In the genomic region with DNA sequence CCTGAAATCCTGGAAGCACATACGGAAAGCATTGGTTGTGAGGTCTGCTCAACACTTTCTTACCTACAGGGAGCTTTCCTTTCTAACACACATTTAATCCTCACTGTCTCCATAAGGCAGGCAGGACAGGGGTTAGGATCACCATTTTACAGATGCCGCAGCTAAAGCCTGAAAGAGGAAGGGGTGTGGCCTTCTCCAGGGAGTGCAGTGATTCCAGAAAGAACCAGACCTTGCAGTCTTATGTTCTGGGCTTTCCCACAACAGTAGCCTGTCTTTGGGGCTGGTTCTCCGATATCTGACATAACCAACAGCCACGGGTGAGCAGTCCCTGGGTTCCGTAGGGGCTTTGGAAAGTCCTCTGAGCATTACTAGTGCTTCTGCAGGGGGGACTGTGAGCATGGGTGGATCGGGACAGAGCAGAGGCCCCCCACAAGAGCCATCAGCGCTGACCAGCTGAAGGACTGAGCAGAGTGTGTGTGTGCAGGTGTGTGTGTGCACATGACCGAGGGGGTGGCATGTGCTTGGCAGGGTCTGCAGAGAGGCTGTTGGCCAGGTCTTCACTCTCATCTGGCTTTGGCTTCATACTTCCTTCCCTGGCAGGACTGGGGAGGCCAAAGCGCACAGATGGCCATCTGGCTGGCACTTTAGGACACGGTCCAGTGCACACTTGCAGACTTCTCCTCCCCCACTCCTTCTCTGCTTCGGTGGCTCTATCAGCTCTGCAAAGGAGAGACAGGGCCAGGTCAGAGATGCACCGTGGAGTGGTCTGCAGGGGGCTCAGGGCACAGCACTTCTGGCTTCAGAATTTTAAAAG, we compare ENCODE assay signal across 15 cellular contexts.
A peak's percentile ranks its signal among the peaks of the same experiment; 100 is the strongest.
DNase-seq lines count a peak whose midpoint lies in the region; ATAC-seq and TF ChIP-seq lines count a peak whose summit lies in the region.
"Had no signal": no experiment of that assay in that cellular context is flagged by ENCODE, and none has a peak within 500 bp of the region (broad histone marks: within the 10 kb centered on the region; RNA-seq: fewer than 3 reads in every experiment).

No MANE protein-coding gene starts in this region.

- H3K36me3 ChIP-seq in Panc1 (ENCODE audit: control insufficient read depth, insufficient read depth, low read length) (no peaks in the 10 kb centered on the region), left ventricle myocardium inferior (no peaks in the 10 kb centered on the region), subcutaneous abdominal adipose tissue (ENCODE audit: control insufficient read depth in 5 of 5, insufficient read depth in 5 of 5, low read length in 5 of 5) (no peaks in the 10 kb centered on the region)
- H3K36me3 ChIP-seq: esophagus squamous epithelium had no signal

- in situ Hi-C loops in Panc1 (cut with HindIII; ENCODE audit: low pct_unique_long_range_greater_than_20kb, low sequenced_read_pairs), result no loop called here

- intact Hi-C loops in Panc1 (cut with micrococcal nuclease; ENCODE audit: unreplicated experiment) (loop anchor here (10.0 kb wide), 1 partner anchor 761 kb away; no protein-coding TSS in a partner anchor), left ventricle myocardium inferior (cut with micrococcal nuclease) (no loop called here)

- CTCF ChIA-PET in Panc1 (lab: Charles Lee), result no interaction called here

- peaks cover 12% of the 10 kb centered on the region for H3K27me3 ChIP-seq in Panc1 (ENCODE audit: control insufficient read depth, insufficient read depth, low read length)
- no peaks in the 10 kb centered on the region for H3K27me3 ChIP-seq in left ventricle myocardium inferior (ENCODE audit: low read depth)
- H3K27me3 ChIP-seq in subcutaneous abdominal adipose tissue (ENCODE audit: control insufficient read depth in 5 of 5, insufficient read depth in 4 of 5, low read length in 5 of 5), result peaks cover 0 to 7% (median 0%) of the 10 kb centered on the region in 5 donors

- 0 out of 2 replicates have a peak, but pooled peaks have one; percentile 20 for ATAC-seq in Panc1
- no peak for ATAC-seq in GM21786 (IDR thresholded peaks at IDR 0.05; ENCODE audit: unreplicated experiment)
- ATAC-seq: naive thymus-derived CD4-positive, alpha-beta T cell; stimulated activated naive CD8-positive, alpha-beta T cell treated with anti-CD3 and anti-CD28 coated beads, Interleukin-15, Interleukin-2, amounts not matched to agents 100 U/mL and 50 U/mL, for 24 hours had no signal

- H3K4me1 ChIP-seq in Panc1 (ENCODE audit: control insufficient read depth, insufficient read depth, low read length) (peaks cover 13% of the 10 kb centered on the region; the same call in 1 of the 2 replicates), left ventricle myocardium inferior (peaks cover 51% of the 10 kb centered on the region), subcutaneous abdominal adipose tissue (ENCODE audit: control insufficient read depth in 5 of 5, insufficient read depth in 5 of 5, low read length in 5 of 5) (peaks cover 2 to 41% (median 25%) of the 10 kb centered on the region in 5 donors)

- POLR2A ChIA-PET in Panc1 (lab: Charles Lee), result no interaction called here

- H3K27ac ChIP-seq in Panc1 (ENCODE audit: low read length), result no peak overlapping the region
- H3K27ac ChIP-seq in left ventricle myocardium inferior (replicated peaks), result peak overlapping the region; percentile 61
- H3K27ac ChIP-seq in subcutaneous abdominal adipose tissue (ENCODE audit: low read depth, low read length), result peak overlapping the region; percentile 60

- DNase-seq in NCI-H1694 treated with DMSO at 0.1 percent for 48 hours (lab: John Stamatoyannopoulos, UW) (peak; percentile 36), NCI-H1694 (lab: John Stamatoyannopoulos, UW) (no peak), Panc1 (ENCODE audit: low read depth, low spot score) (no peak), left ventricle myocardium inferior (no peak), HPDE6-E6E7 (ENCODE audit: extremely low spot score) (no peak)
- no peak for DNase-seq in activated CD4-positive, alpha-beta T cell treated with anti-CD3 and anti-CD28 coated beads for 1 hour
- DNase-seq: activated CD4-positive, alpha-beta T cell treated with anti-CD3 and anti-CD28 coated beads, Interleukin-2, amount 50 U/mL, for 1 hour; activated naive CD4-positive, alpha-beta T cell; DMS153; esophagus squamous epithelium; naive thymus-derived CD4-positive, alpha-beta T cell; NCI-H1930; stimulated activated naive CD8-positive, alpha-beta T cell treated with anti-CD3 and anti-CD28 coated beads, Interleukin-15, Interleukin-2, amounts not matched to agents 100 U/mL and 50 U/mL, for 24 hours had no signal

- no peak for TF ChIP-seq CTCF in Panc1 (IDR thresholded peaks at IDR 0.05)
- TF ChIP-seq CTCF in left ventricle myocardium inferior (IDR thresholded peaks at IDR 0.05; ENCODE audit: borderline replicate concordance), result no peak

- BruUV-seq in Panc1 (replicated peaks; lab: Mats Ljungman, UMichigan), result no TSS peak

- peak overlapping the region in 1 of 5 donors; percentile 1 for H3K9ac ChIP-seq in subcutaneous abdominal adipose tissue (ENCODE audit: low read length in 5 of 5)

- H3K9me3 ChIP-seq in Panc1 (ENCODE audit: control insufficient read depth, insufficient read depth, low read depth, low read length), result no peaks in the 10 kb centered on the region
- peaks cover 3% of the 10 kb centered on the region for H3K9me3 ChIP-seq in left ventricle myocardium inferior (replicated peaks)
- H3K9me3 ChIP-seq in subcutaneous abdominal adipose tissue (ENCODE audit: control insufficient read depth in 5 of 5, low read length in 5 of 5), result no peaks in the 10 kb centered on the region
- H3K9me3 ChIP-seq: esophagus squamous epithelium had no signal

- no peak overlapping the region for H3K4me3 ChIP-seq in Panc1 (ENCODE audit: low read depth in 2 of 2, low read length in 2 of 2)
- H3K4me3 ChIP-seq in left ventricle myocardium inferior, result no peak overlapping the region
- H3K4me3 ChIP-seq in subcutaneous abdominal adipose tissue (ENCODE audit: low read depth in 1 of 5, low read length in 5 of 5), result peak overlapping the region in 3 of 5 donors; percentile 5 to 54 (median 37)
- H3K4me3 ChIP-seq: esophagus squamous epithelium had no signal

Comparison
In these comparisons a context has a peak if more than half of its experiments do, and no peak if none do; other contexts are left out.
1. H3K4me3 ChIP-seq: peak in subcutaneous abdominal adipose tissue (3 of 5); none in Panc1 (0 of 2) and left ventricle myocardium inferior (single experiment).